In the genomic region with DNA sequence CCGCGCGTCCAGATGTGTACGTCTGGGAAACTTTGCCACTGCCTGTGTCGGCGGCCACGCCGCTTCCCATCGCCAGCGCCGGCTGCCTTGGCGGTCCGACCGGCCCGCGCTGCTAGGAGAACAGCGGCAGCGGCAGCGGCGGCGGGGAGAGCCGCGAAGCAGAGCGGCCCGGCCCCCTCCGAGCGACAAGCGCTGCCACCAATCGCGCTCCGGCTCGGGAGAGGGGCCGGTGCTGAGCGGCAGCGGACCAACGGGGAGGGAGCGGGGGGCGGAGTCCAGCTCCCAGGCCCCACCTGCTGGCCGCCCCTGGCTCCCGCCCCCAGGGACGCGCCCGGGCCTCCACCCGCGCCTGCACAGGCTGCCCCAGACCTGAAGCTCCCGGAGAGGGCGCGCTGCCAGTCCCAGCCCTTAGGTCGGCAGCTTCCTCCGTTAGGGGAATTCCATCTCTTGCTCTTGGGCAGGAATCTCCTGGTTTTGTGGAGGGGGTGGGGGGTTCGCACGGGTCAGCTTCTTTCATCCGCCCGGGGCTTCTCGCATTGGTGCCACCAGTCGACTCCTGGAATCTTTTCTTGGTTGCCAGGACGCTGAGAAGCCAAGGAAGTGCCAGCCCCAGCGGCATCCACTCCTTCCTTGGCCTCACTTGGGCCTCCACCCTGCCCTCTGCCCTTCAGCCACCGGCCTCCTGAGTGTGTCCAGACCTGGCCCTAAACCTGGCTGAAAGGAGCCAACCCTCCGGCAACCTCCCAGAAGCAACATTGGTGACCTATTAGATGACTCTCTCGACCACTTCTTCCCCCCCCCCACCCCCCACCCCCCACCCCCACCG, we compare ENCODE assay signal across 8 cellular contexts. TPM values are rescaled to one million over a fixed set of nuclear protein-coding genes. Genes with fewer than 3 reads are reported as not detected.
DNase-seq lines count a peak whose midpoint lies in the region; ATAC-seq lines count a peak whose summit lies in the region.

A gene (minus strand): TSS at position 125 of the 826 bp plus-strand sequence.

- H3K4me1 Mint-ChIP-seq in CD4-positive, CD25-positive, alpha-beta regulatory T cell: peaks cover 0 to 16% (median 3%) of the 10 kb centered on the region in 4 donors
- peaks cover 10% of the 10 kb centered on the region for H3K4me1 Mint-ChIP-seq in activated CD8-positive, alpha-beta T cell treated with anti-CD3 and anti-CD28 coated beads, Interleukin-2, amount 10 ng/mL, durations not matched to agents 7 days and 5 days (ENCODE audit: low read depth)

- DNase-seq in CD4-positive, CD25-positive, alpha-beta regulatory T cell: peak; percentile 16 to 89 (median 21)
- peak; percentile 91 for DNase-seq in NCI-H526 treated with DMSO at 0.1 percent for 48 hours (lab: John Stamatoyannopoulos, UW)
- peak; percentile 85 for DNase-seq in activated CD8-positive, alpha-beta T cell treated with anti-CD3 and anti-CD28 coated beads, Interleukin-2, amount 10 ng/mL, durations not matched to agents 7 days and 5 days
- peak in 2 of 3 donors; percentile 15 to 29 for DNase-seq in effector memory CD4-positive, alpha-beta T cell
- peak; percentile 96 for DNase-seq in medulla oblongata (ENCODE audit: extremely low spot score)
- peak; percentile 17 to 37 (median 24) for DNase-seq in stimulated activated CD4-positive, alpha-beta T cell treated with anti-CD3 and anti-CD28 coated beads, TNF-alpha, amount 100 ng/mL, for 4 hours (ENCODE audit: low read depth in 3 of 3)

- peak; percentile 66 to 77 for ATAC-seq in CD4-positive, CD25-positive, alpha-beta regulatory T cell (ENCODE audit: low read depth in 2 of 2)
- ATAC-seq in GM19395 (IDR thresholded peaks at IDR 0.05; ENCODE audit: unreplicated experiment): peak; percentile 84
- ATAC-seq in HG03520 (IDR thresholded peaks at IDR 0.05; ENCODE audit: unreplicated experiment): peak; percentile 93
- ATAC-seq in activated CD8-positive, alpha-beta T cell treated with anti-CD3 and anti-CD28 coated beads, Interleukin-2, amount 10 ng/mL, durations not matched to agents 7 days and 5 days: peak; percentile 100

- POLR2A ChIA-PET in activated CD8-positive, alpha-beta T cell treated with anti-CD3 and anti-CD28 coated beads, Interleukin-2, amount 10 ng/mL, durations not matched to agents 7 days and 5 days (lab: Charles Lee): no interaction called here

- peaks cover 39% of the 10 kb centered on the region for H3K27me3 Mint-ChIP-seq in CD4-positive, CD25-positive, alpha-beta regulatory T cell
- peaks cover 57% of the 10 kb centered on the region for H3K27me3 Mint-ChIP-seq in activated CD8-positive, alpha-beta T cell treated with anti-CD3 and anti-CD28 coated beads, Interleukin-2, amount 10 ng/mL, durations not matched to agents 7 days and 5 days (ENCODE audit: low read depth)

- no peak within 1 kb of the TSS for H3K27ac Mint-ChIP-seq in CD4-positive, CD25-positive, alpha-beta regulatory T cell
- H3K27ac Mint-ChIP-seq in activated CD8-positive, alpha-beta T cell treated with anti-CD3 and anti-CD28 coated beads, Interleukin-2, amount 10 ng/mL, durations not matched to agents 7 days and 5 days: no peak within 1 kb of the TSS

- H3K36me3 ChIP-seq in CD4-positive, CD25-positive, alpha-beta regulatory T cell (ENCODE audit: control insufficient read depth, insufficient read depth, low read length): no peaks in the 10 kb centered on the region
- no peaks in the 10 kb centered on the region for H3K36me3 ChIP-seq in effector memory CD4-positive, alpha-beta T cell (ENCODE audit: control insufficient read depth, insufficient read depth, low read length)

- H3K4me3 Mint-ChIP-seq in CD4-positive, CD25-positive, alpha-beta regulatory T cell: peak within 1 kb of the TSS in 2 of 4 donors; percentile 2 to 61
- H3K4me3 Mint-ChIP-seq in activated CD8-positive, alpha-beta T cell treated with anti-CD3 and anti-CD28 coated beads, Interleukin-2, amount 10 ng/mL, durations not matched to agents 7 days and 5 days: peak within 1 kb of the TSS; percentile 67

- CTCF ChIA-PET in activated CD8-positive, alpha-beta T cell treated with anti-CD3 and anti-CD28 coated beads, Interleukin-2, amount 10 ng/mL, durations not matched to agents 7 days and 5 days (lab: Charles Lee): interaction anchor here (1.0 to 1.6 kb wide), 4 partner anchors 11 to 594 kb away, joined by 3 to 4 read pairs (median 4); no protein-coding TSS in a partner anchor

- peaks cover 0 to 5% (median 0%) of the 10 kb centered on the region in 7 donors for H3K9me3 Mint-ChIP-seq in CD4-positive, CD25-positive, alpha-beta regulatory T cell
- no peaks in the 10 kb centered on the region for H3K9me3 Mint-ChIP-seq in activated CD8-positive, alpha-beta T cell treated with anti-CD3 and anti-CD28 coated beads, Interleukin-2, amount 10 ng/mL, durations not matched to agents 7 days and 5 days (ENCODE audit: insufficient read depth)

- H3K4me1 ChIP-seq in CD4-positive, CD25-positive, alpha-beta regulatory T cell (ENCODE audit: control insufficient read depth, insufficient read depth, low read length, poor library complexity, severe bottlenecking): peaks cover 16% of the 10 kb centered on the region
- H3K4me1 ChIP-seq in effector memory CD4-positive, alpha-beta T cell (ENCODE audit: control insufficient read depth, insufficient read depth, low read length, poor library complexity, severe bottlenecking): peaks cover 15% of the 10 kb centered on the region

- H3K9me3 ChIP-seq in CD4-positive, CD25-positive, alpha-beta regulatory T cell (ENCODE audit: control insufficient read depth in 2 of 2, low read length in 2 of 2): no peaks in the 10 kb centered on the region
- H3K9me3 ChIP-seq in effector memory CD4-positive, alpha-beta T cell (ENCODE audit: control insufficient read depth, low read length): no peaks in the 10 kb centered on the region

- H3K27ac ChIP-seq in CD4-positive, CD25-positive, alpha-beta regulatory T cell (ENCODE audit: insufficient read depth, low read length, poor library complexity, severe bottlenecking): no peak within 1 kb of the TSS
- no peak within 1 kb of the TSS for H3K27ac ChIP-seq in effector memory CD4-positive, alpha-beta T cell (ENCODE audit: insufficient read depth, low read length, poor library complexity, severe bottlenecking)

- no peaks in the 10 kb centered on the region for H3K36me3 Mint-ChIP-seq in CD4-positive, CD25-positive, alpha-beta regulatory T cell
- H3K36me3 Mint-ChIP-seq in activated CD8-positive, alpha-beta T cell treated with anti-CD3 and anti-CD28 coated beads, Interleukin-2, amount 10 ng/mL, durations not matched to agents 7 days and 5 days (ENCODE audit: low read depth): no peaks in the 10 kb centered on the region

- H3K4me3 ChIP-seq in CD4-positive, CD25-positive, alpha-beta regulatory T cell (ENCODE audit: low read depth, low read length): no peak within 1 kb of the TSS
- peak within 1 kb of the TSS; percentile 11 for H3K4me3 ChIP-seq in effector memory CD4-positive, alpha-beta T cell (ENCODE audit: insufficient read depth, low read depth, low read length, poor library complexity, severe bottlenecking)

- peaks cover 30% of the 10 kb centered on the region for H3K27me3 ChIP-seq in CD4-positive, CD25-positive, alpha-beta regulatory T cell (ENCODE audit: control insufficient read depth, insufficient read depth, low read length)
- H3K27me3 ChIP-seq in effector memory CD4-positive, alpha-beta T cell (replicated peaks; ENCODE audit: control insufficient read depth, insufficient read depth, low read length, poor library complexity, severe bottlenecking): peaks cover 14% of the 10 kb centered on the region

RNA-seq across cellular contexts. Expression of the gene that starts here (rescaled TPM):
- total RNA-seq in CD4-positive, CD25-positive, alpha-beta regulatory T cell: not detected
- polyA plus RNA-seq in CD4-positive, CD25-positive, alpha-beta regulatory T cell: under 1 TPM in 1 of 4 donors, not detected in 3; 0.10 TPM
- total RNA-seq in activated CD8-positive, alpha-beta T cell treated with anti-CD3 and anti-CD28 coated beads, Interleukin-2, amount 10 ng/mL, durations not matched to agents 7 days and 5 days: under 1 TPM; 0.23 to 0.42 TPM

Comparison
In these comparisons a context has a peak if more than half of its experiments do, and no peak if none do; other contexts are left out.
1. Peak in DNase-seq and ATAC-seq in CD4-positive, CD25-positive, alpha-beta regulatory T cell; RNA of the gene not detected or under 1 TPM.
2. Peak in DNase-seq and ATAC-seq in activated CD8-positive, alpha-beta T cell treated with anti-CD3 and anti-CD28 coated beads, Interleukin-2, amount 10 ng/mL, durations not matched to agents 7 days and 5 days; RNA of the gene not detected or under 1 TPM.
3. DNase-seq: peak in every context shown above with its lines; median percentile 96 in medulla oblongata; 91 in NCI-H526 treated with DMSO at 0.1 percent for 48 hours; 85 in activated CD8-positive, alpha-beta T cell treated with anti-CD3 and anti-CD28 coated beads, Interleukin-2, amount 10 ng/mL, durations not matched to agents 7 days and 5 days; 24 in stimulated activated CD4-positive, alpha-beta T cell treated with anti-CD3 and anti-CD28 coated beads, TNF-alpha, amount 100 ng/mL, for 4 hours; 22 in effector memory CD4-positive, alpha-beta T cell; 21 in CD4-positive, CD25-positive, alpha-beta regulatory T cell.